13 cellular contexts compared by ENCODE assay signal in genomic region chr20:50378170-50379000, GRCh38.
A peak's percentile ranks its signal among the peaks of the same experiment; 100 is the strongest.
DNase-seq lines count a peak whose midpoint lies in the region; ATAC-seq and TF ChIP-seq lines count a peak whose summit lies in the region.
"Had no signal": no experiment of that assay in that cellular context is flagged by ENCODE, and none has a peak within 500 bp of the region (broad histone marks: within the 10 kb centered on the region; RNA-seq: fewer than 3 reads in every experiment).

No MANE protein-coding gene starts in this region.

- 57 to 66% methylated on average over 14 of the region's 14 CpGs for WGBS in heart right ventricle, 2 donors
- 72% methylated on average over 14 of the region's 14 CpGs for WGBS in prostate gland

- H3K27me3 ChIP-seq in heart right ventricle (no peaks in the 10 kb centered on the region), prostate gland (replicated peaks; ENCODE audit: insufficient read depth) (no peaks in the 10 kb centered on the region), vagina (no peaks in the 10 kb centered on the region)
- H3K27me3 ChIP-seq: ovary had no signal

- H3K36me3 ChIP-seq in heart right ventricle: no peaks in the 10 kb centered on the region
- no peaks in the 10 kb centered on the region for H3K36me3 ChIP-seq in prostate gland
- H3K36me3 ChIP-seq in vagina: no peaks in the 10 kb centered on the region
- H3K36me3 ChIP-seq: ovary, WERI-Rb-1 had no signal

- H3K27ac ChIP-seq in heart right ventricle: peak overlapping the region; percentile 57 to 86 (median 81)
- peak overlapping the region; percentile 73 to 80 for H3K27ac ChIP-seq in prostate gland
- peak overlapping the region; percentile 74 for H3K27ac ChIP-seq in vagina
- H3K27ac ChIP-seq: WERI-Rb-1 had no signal

- ATAC-seq in heart right ventricle (peak in 1 of 8 donors; percentile 1), left ventricle myocardium superior (no peak), HG03432 (IDR thresholded peaks at IDR 0.05; ENCODE audit: unreplicated experiment) (no peak)
- ATAC-seq: activated naive CD8-positive, alpha-beta T cell treated with anti-CD3 and anti-CD28 coated beads, Interleukin-2, amount 50 U/mL, for 24 hours had no signal

- peaks cover 10 to 55% (median 24%) of the 10 kb centered on the region in 9 donors for H3K4me1 ChIP-seq in heart right ventricle
- peaks cover 4% of the 10 kb centered on the region for H3K4me1 ChIP-seq in prostate gland (replicated peaks)
- H3K4me1 ChIP-seq in vagina: peaks cover 35% of the 10 kb centered on the region

- peak overlapping the region in 8 of 10 donors; percentile 5 to 47 (median 33) for H3K4me3 ChIP-seq in heart right ventricle
- peak overlapping the region; percentile 13 for H3K4me3 ChIP-seq in fibroblast of villous mesenchyme (ENCODE audit: low read depth, low read length)
- H3K4me3 ChIP-seq in prostate gland: no peak overlapping the region
- peak overlapping the region; percentile 0 to 5 for H3K4me3 ChIP-seq in vagina
- H3K4me3 ChIP-seq: ovary had no signal

- TF ChIP-seq POLR2A in prostate gland (IDR thresholded peaks at IDR 0.05): no peak
- no peak for TF ChIP-seq POLR2A in vagina (IDR thresholded peaks at IDR 0.05)

- TF ChIP-seq CTCF in heart right ventricle (IDR thresholded peaks at IDR 0.05) (no peak), fibroblast of villous mesenchyme (IDR thresholded peaks at IDR 0.05; ENCODE audit: insufficient read depth, low read depth, low read length) (no peak), prostate gland (IDR thresholded peaks at IDR 0.05) (no peak), vagina (IDR thresholded peaks at IDR 0.05) (no peak)

- intact Hi-C loops in heart right ventricle (cut with DNase I) (loop anchor here in 2 of 10 donors (2.0 to 5.0 kb wide), 3 partner anchors 36 to 188 kb away; partner anchors contain the start of gene CEBPB (in 1 of the 2)), left ventricle myocardium superior (cut with micrococcal nuclease) (no loop called here), prostate gland (cut with DNase I) (loop anchor here (2.0 to 5.0 kb wide), 2 partner anchors 70 to 96 kb away; no protein-coding TSS in a partner anchor), vagina (cut with DNase I) (loop anchor here (2.0 kb wide), 2 partner anchors 66 to 188 kb away; partner anchors contain the start of gene CEBPB)

- no peaks in the 10 kb centered on the region for H3K9me3 ChIP-seq in heart right ventricle
- H3K9me3 ChIP-seq in prostate gland: no peaks in the 10 kb centered on the region
- H3K9me3 ChIP-seq in vagina: no peaks in the 10 kb centered on the region
- H3K9me3 ChIP-seq: ovary had no signal

- DNase-seq in heart right ventricle: no peak
- DNase-seq in left ventricle myocardium superior: no peak
- peak; percentile 36 for DNase-seq in fibroblast of villous mesenchyme (ENCODE audit: low read depth)
- DNase-seq in prostate gland (ENCODE audit: low spot score): no peak
- DNase-seq in vagina (ENCODE audit: extremely low spot score in 2 of 2): no peak
- no peak for DNase-seq in RPMI8226
- no peak for DNase-seq in OCI-M2 (lab: John Stamatoyannopoulos, UW; ENCODE audit: unreplicated experiment)
- DNase-seq: activated CD8-positive, alpha-beta memory T cell treated with anti-CD3 and anti-CD28 coated beads, Interleukin-2, amount 50 U/mL, for 48 hours; activated naive CD8-positive, alpha-beta T cell treated with anti-CD3 and anti-CD28 coated beads, Interleukin-2, amount 50 U/mL, for 24 hours; NCI-H524 treated with DMSO at 0.1 percent for 48 hours; WERI-Rb-1 had no signal

Comparison
In these comparisons a context has a peak if more than half of its experiments do, and no peak if none do; other contexts are left out.
1. H3K4me3 ChIP-seq: peak in heart right ventricle (8 of 10), fibroblast of villous mesenchyme (single experiment) and vagina (2 of 2); none in prostate gland (0 of 2).
2. Peak in every context shown above with its lines, with median percentiles within 50 percentile points of each other: H3K27ac ChIP-seq.